In the genomic region with DNA sequence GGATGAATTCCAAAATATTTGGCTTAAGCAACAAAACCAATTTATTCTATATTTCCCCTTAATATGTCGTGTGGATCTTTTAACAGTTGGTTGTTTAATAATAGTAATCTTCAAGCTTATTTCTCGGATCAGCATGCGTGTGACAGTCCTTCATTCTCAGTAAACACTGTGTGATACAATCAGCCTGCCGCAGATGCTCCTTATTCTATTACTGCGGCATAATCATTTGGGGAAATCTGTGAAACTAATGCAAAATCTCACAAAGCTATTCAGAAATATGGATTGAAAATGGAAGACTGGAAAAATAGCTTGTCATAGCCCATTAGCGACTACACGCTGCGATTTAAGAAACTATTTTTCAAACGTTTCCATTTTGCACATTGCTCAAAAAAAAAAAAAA, we compare ENCODE assay signal across 8 cellular contexts. TPM values are rescaled to one million over a fixed set of nuclear protein-coding genes. Genes with fewer than 3 reads are reported as not detected.
"Had no signal": no experiment of that assay in that cellular context is flagged by ENCODE, and none has a peak within 500 bp of the region (broad histone marks: within the 10 kb centered on the region; RNA-seq: fewer than 3 reads in every experiment).

No MANE protein-coding gene starts in this region.

- ATAC-seq: GM12878 had no signal

- DNase-seq: GDM1, GF-D8 had no signal

- FAIRE-seq: G401.6, GM12878, GM12891, GM12892, GM18507, GM19239 had no signal

- H3K4me3 ChIP-seq: GM12878 had no signal

RNA-seq across cellular contexts. Expression of a gene that starts 36.9 kb away (rescaled TPM):
- total RNA-seq: GM12878 had no signal
